ENCODE assay signal across 1 cellular context in genomic region chrX:70088791-70089190, GRCh38.
TF ChIP-seq lines count a peak whose summit lies in the region.

No MANE protein-coding gene starts in this region.

TF ChIP-seq in IMR-90, 13 proteins besides CTCF, POLR2A, EP300 and RAD21:
- TF ChIP-seq ELK1 (IDR thresholded peaks at IDR 0.05; ENCODE audit: borderline replicate concordance, low read depth, low read length) (no peak), MAFK (IDR thresholded peaks at IDR 0.05; ENCODE audit: low read depth, low read length) (no peak), USF2 (IDR thresholded peaks at IDR 0.05; ENCODE audit: low read depth, low read length) (no peak), SMC3 (IDR thresholded peaks at IDR 0.05; ENCODE audit: low read depth, low read length) (no peak), NFE2L2 (IDR thresholded peaks at IDR 0.05; ENCODE audit: low read depth, low read length) (no peak), RFX5 (IDR thresholded peaks at IDR 0.05; ENCODE audit: low read depth, low read length) (no peak), RCOR1 (IDR thresholded peaks at IDR 0.05; ENCODE audit: insufficient replicate concordance, low read length) (no peak), MAZ (IDR thresholded peaks at IDR 0.05; ENCODE audit: borderline replicate concordance, low read depth, low read length) (no peak)
